Comparison of ENCODE assay signal across 1 cellular context in the genomic region with DNA sequence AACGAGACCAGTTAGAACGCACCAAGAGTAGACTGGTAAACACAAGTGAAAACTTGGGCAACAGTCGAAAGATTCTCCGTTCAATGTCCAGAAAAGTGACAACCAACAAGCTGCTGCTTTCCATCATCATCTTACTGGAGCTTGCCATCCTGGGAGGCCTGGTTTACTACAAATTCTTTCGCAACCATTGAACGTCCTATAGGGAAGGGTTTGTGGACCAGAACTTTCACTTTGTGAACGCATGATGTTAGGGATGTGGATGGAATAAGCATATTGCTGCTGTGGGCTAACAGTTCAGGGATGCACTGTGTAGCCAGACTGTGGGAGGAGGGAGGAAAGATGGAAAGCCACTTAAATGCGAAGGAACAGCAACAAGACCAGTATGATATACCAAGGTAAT.
TF ChIP-seq lines count a peak whose summit lies in the region.

No MANE protein-coding gene starts in this region.

TF ChIP-seq in IMR-90, 13 proteins besides CTCF, POLR2A, EP300 and RAD21 (continued from another document):
- no peak for TF ChIP-seq NFE2L2 (IDR thresholded peaks at IDR 0.05; ENCODE audit: low read depth, low read length)
- no peak for TF ChIP-seq BHLHE40 (IDR thresholded peaks at IDR 0.05; ENCODE audit: low read depth, low read length)
- TF ChIP-seq CEBPB (IDR thresholded peaks at IDR 0.05; ENCODE audit: low read depth, low read length), result no peak
- TF ChIP-seq MAZ (IDR thresholded peaks at IDR 0.05; ENCODE audit: borderline replicate concordance, low read depth, low read length), result no peak
- TF ChIP-seq FOS (IDR thresholded peaks at IDR 0.05; ENCODE audit: low read depth, low read length), result no peak
- TF ChIP-seq RCOR1 (IDR thresholded peaks at IDR 0.05; ENCODE audit: insufficient replicate concordance, low read length), result no peak
- no peak for TF ChIP-seq SMC3 (IDR thresholded peaks at IDR 0.05; ENCODE audit: low read depth, low read length)
- TF ChIP-seq, protein P1, sequence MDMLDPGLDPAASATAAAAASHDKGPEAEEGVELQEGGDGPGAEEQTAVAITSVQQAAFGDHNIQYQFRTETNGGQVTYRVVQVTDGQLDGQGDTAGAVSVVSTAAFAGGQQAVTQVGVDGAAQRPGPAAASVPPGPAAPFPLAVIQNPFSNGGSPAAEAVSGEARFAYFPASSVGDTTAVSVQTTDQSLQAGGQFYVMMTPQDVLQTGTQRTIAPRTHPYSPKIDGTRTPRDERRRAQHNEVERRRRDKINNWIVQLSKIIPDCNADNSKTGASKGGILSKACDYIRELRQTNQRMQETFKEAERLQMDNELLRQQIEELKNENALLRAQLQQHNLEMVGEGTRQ (IDR thresholded peaks at IDR 0.05; ENCODE audit: low read depth, low read length), result no peak
